20 cellular contexts compared by ENCODE assay signal in the genomic region with DNA sequence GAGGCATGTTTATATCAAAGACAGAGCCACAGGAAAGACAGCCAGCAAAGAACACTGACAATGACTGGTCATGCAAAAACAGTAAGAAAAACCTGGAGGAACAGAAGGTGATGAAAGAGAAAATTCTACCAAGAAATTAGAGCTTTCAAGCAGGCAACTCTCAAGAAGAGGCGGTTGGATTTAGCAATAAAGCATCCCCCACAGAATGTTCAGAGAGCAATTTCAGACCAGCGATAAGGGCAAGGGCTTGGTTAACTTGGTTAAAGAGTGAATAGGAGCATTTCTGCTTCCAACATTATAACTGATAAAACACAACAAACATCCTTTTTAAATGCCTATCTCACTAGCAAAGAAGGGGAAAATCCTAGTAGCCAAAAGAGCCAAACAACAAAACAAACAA.
DNase-seq lines count a peak whose midpoint lies in the region; ATAC-seq and TF ChIP-seq lines count a peak whose summit lies in the region.
"Had no signal": no experiment of that assay in that cellular context is flagged by ENCODE, and none has a peak within 500 bp of the region (broad histone marks: within the 10 kb centered on the region; RNA-seq: fewer than 3 reads in every experiment).

No MANE protein-coding gene starts in this region.

- H3K36me3 Mint-ChIP-seq in nephron progenitor cell (ENCODE audit: low read depth) (no peaks in the 10 kb centered on the region), H9 (ENCODE audit: insufficient read depth in 1 of 3, low read depth in 3 of 3) (no peaks in the 10 kb centered on the region)
- H3K36me3 Mint-ChIP-seq: CD4-positive, CD25-positive, alpha-beta regulatory T cell; CD8-positive, alpha-beta memory T cell had no signal

- H3K79me2 ChIP-seq in H9 (ENCODE audit: insufficient read depth, low read length) = no peaks in the 10 kb centered on the region

- no peak overlapping the region for H3K56ac ChIP-seq in H9 (ENCODE audit: insufficient read length, low read depth, low read length)

- no peaks in the 10 kb centered on the region for H3K27me3 Mint-ChIP-seq in nephron progenitor cell (ENCODE audit: low read depth, poor library complexity)
- H3K27me3 Mint-ChIP-seq in H9 (ENCODE audit: low read depth) = no peaks in the 10 kb centered on the region
- H3K27me3 Mint-ChIP-seq: CD4-positive, CD25-positive, alpha-beta regulatory T cell had no signal

- H3K4me1 ChIP-seq in H9 (ENCODE audit: insufficient read depth, low read length) = no peaks in the 10 kb centered on the region
- H3K4me1 ChIP-seq: BE2C had no signal

- no peak overlapping the region for H3K4ac ChIP-seq in H9 (ENCODE audit: low read depth, low read length)

- no peak overlapping the region for H3T11ph ChIP-seq in H9 (ENCODE audit: low read length)

- no peaks in the 10 kb centered on the region for H3K9me3 ChIP-seq in H9 (ENCODE audit: control insufficient read depth, low read depth, low read length)
- H3K9me3 ChIP-seq: BE2C had no signal

- no peak overlapping the region for H3K27ac ChIP-seq in H9 (ENCODE audit: insufficient read length, low read depth, low read length)
- H3K27ac ChIP-seq: HL-60 had no signal

- TF ChIP-seq CTCF in nephron progenitor cell (IDR thresholded peaks at IDR 0.05) (no peak), H9 (conservative IDR thresholded peaks at IDR 0.05) (no peak)

- no peak overlapping the region for H2BK20ac ChIP-seq in H9 (ENCODE audit: low read depth, low read length, poor library complexity, severe bottlenecking)

- no peak overlapping the region for H2BK120ac ChIP-seq in H9 (ENCODE audit: low read depth, low read length, poor library complexity, severe bottlenecking)

- H3K27ac Mint-ChIP-seq in nephron progenitor cell = peak overlapping the region; percentile 5
- no peak overlapping the region for H3K27ac Mint-ChIP-seq in H9
- H3K27ac Mint-ChIP-seq: CD4-positive, CD25-positive, alpha-beta regulatory T cell; CD8-positive, alpha-beta memory T cell had no signal

- H3K4me3 Mint-ChIP-seq in nephron progenitor cell = no peak overlapping the region
- no peak overlapping the region for H3K4me3 Mint-ChIP-seq in H9
- H3K4me3 Mint-ChIP-seq: CD4-positive, CD25-positive, alpha-beta regulatory T cell; CD8-positive, alpha-beta memory T cell had no signal

- H3K23ac ChIP-seq in H9 (ENCODE audit: insufficient read length, low read depth, low read length) = no peak overlapping the region

- no peaks in the 10 kb centered on the region for H3K23me2 ChIP-seq in H9 (ENCODE audit: insufficient read length, low read depth, low read length, poor library complexity, severe bottlenecking)

- no peak overlapping the region for H2BK5ac ChIP-seq in H9 (ENCODE audit: insufficient read length, low read length)

- no peak overlapping the region for H4K91ac ChIP-seq in H9 (ENCODE audit: insufficient read length, low read depth, low read length)

- H2BK12ac ChIP-seq in H9 (ENCODE audit: insufficient read length, low read depth, low read length) = no peak overlapping the region

- no peak for ATAC-seq in HG03442 (IDR thresholded peaks at IDR 0.05; ENCODE audit: unreplicated experiment)
- ATAC-seq: GM12878 had no signal

- DNase-seq in amniotic epithelial cell (ENCODE audit: low read depth) (peak; percentile 72), nephron progenitor cell (no peak), pons (ENCODE audit: low spot score) (peak; percentile 17), H9 (no peak), RPMI8226 (no peak)
- DNase-seq: ACHN; BE2C; C1 segment of cervical spinal cord; CD4-positive, CD25-positive, alpha-beta regulatory T cell; CD8-positive, alpha-beta memory T cell; COR-L47; DMS 273 treated with DMSO at 0.1 percent for 48 hours; DMS53; DND-41; EL; GOT3; H7 had no signal

- H4K8ac ChIP-seq in H9 (replicated peaks; ENCODE audit: insufficient read length, low read depth, low read length) = no peak overlapping the region

- no peak overlapping the region for H2AK5ac ChIP-seq in H9 (ENCODE audit: insufficient read length, low read length)

- H3K4me2 ChIP-seq in H9 (ENCODE audit: insufficient read depth, insufficient read length, low read length) = no peak overlapping the region

- no peak overlapping the region for H4K5ac ChIP-seq in H9 (ENCODE audit: insufficient read length, low read depth, low read length)

- H3K9ac ChIP-seq in H9 (ENCODE audit: extremely low read depth, insufficient read length, low read length) = no peak overlapping the region

- no peak overlapping the region for H2BK15ac ChIP-seq in H9 (ENCODE audit: low read depth, low read length)

- H3K4me1 Mint-ChIP-seq in nephron progenitor cell (peaks cover 8% of the 10 kb centered on the region), H9 (peaks cover 0 to 13% of the 10 kb centered on the region in 2 experiments; a peak in 2 of 4 replicates)
- H3K4me1 Mint-ChIP-seq: CD4-positive, CD25-positive, alpha-beta regulatory T cell; CD8-positive, alpha-beta memory T cell had no signal

- no peak overlapping the region for H2AFZ ChIP-seq in H9 (ENCODE audit: low read length)

- no peak overlapping the region for H3K18ac ChIP-seq in H9 (ENCODE audit: insufficient read length, low read depth, low read length)

- no peaks in the 10 kb centered on the region for H3K79me1 ChIP-seq in H9 (ENCODE audit: insufficient read depth, low read depth, low read length, poor library complexity, severe bottlenecking)

- no peaks in the 10 kb centered on the region for H3K27me3 ChIP-seq in H9 (ENCODE audit: insufficient read depth, low read length)
- H3K27me3 ChIP-seq: BE2C had no signal

- no CpG with 5 or more reads among the region's 2 CpGs for WGBS in H9 (ENCODE audit: extremely low coverage, insufficient read length, low lambda C conversion rate)

- no peak overlapping the region for H3K14ac ChIP-seq in H9 (ENCODE audit: insufficient read depth, low read length)

- no peaks in the 10 kb centered on the region for H4K20me1 ChIP-seq in H9 (ENCODE audit: control insufficient read depth, insufficient read depth, insufficient read length)

- H3K9me3 Mint-ChIP-seq in nephron progenitor cell = no peaks in the 10 kb centered on the region
- H3K9me3 Mint-ChIP-seq in H9 = no peaks in the 10 kb centered on the region

Comparison
In these comparisons a context has a peak if more than half of its experiments do, and no peak if none do; other contexts are left out.
1. DNase-seq: peak in amniotic epithelial cell (single experiment) and pons (single experiment); none in nephron progenitor cell (single experiment), H9 (single experiment) and RPMI8226 (single experiment).